ENCODE assay signal across 7 cellular contexts in the genomic region with DNA sequence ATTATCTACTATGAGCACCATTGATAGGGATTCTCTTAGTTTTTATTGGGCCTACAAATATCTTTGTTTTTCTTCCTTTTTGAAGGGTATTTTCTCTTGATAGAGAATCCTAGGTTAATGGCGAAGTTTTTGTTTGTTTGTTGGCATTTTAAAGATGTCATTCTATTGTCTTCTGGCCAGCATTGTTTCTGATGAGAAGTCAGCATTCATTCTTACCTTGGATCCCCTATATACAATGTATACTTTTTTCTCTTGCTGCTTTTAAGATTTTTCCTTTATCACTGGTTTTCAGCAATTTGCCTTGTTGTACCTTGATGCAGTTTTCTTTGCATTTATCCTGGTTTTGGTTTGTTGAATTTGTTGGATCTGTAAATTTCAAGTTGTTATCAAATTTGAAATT.
"Had no signal": no experiment of that assay in that cellular context is flagged by ENCODE, and none has a peak within 500 bp of the region (broad histone marks: within the 10 kb centered on the region; RNA-seq: fewer than 3 reads in every experiment).

No MANE protein-coding gene starts in this region.

- H3K4me3 ChIP-seq: K562 had no signal

- DNase-seq: IMR-90, KBM-7, KG1 had no signal

- ATAC-seq: K562 had no signal

- H3K27me3 Mint-ChIP-seq: IgD-negative memory B cell had no signal

- H3K36me3 Mint-ChIP-seq: IgD-negative memory B cell had no signal

- H3K27ac Mint-ChIP-seq: IgD-negative memory B cell had no signal

- FAIRE-seq: HTR-8/SVneo, K562 had no signal

- H3K4me1 Mint-ChIP-seq: IgD-negative memory B cell had no signal

- H3K27ac ChIP-seq: HL-60 had no signal
